ENCODE assay signal across 36 cellular contexts in the genomic region with DNA sequence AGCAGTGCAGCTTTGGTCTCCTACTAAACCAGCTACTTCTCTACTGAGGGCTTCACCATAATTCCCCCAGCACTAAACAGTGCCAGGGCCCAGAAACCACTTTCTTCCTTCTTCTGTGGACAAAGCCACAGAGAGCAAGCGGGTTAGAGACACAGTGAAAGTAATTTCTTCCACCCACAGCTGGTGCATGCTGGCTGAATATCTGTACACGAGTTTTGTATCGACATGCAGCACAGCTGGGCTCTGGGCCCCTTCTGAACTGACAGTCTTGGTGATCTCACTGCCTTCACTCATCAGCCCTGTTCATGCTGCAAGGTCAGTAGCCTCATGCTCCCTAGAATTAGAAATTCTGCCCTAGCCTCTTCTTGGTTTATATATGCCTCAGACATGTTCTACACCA.
"Had no signal": no experiment of that assay in that cellular context is flagged by ENCODE, and none has a peak within 500 bp of the region (broad histone marks: within the 10 kb centered on the region; RNA-seq: fewer than 3 reads in every experiment).

No MANE protein-coding gene starts in this region.

- ATAC-seq: activated CD8-positive, alpha-beta memory T cell treated with anti-CD3 and anti-CD28 coated beads, Interleukin-2, amount 10 ng/mL, durations not matched to agents 7 days and 5 days; activated T-cell treated with anti-CD3 and anti-CD28 coated beads, Interleukin-2, amount 50 U/mL, for 72 hours; activated T-helper 17 cell treated with anti-CD3 and anti-CD28 coated beads, Interleukin-2, amount 50 U/mL, for 72 hours; PC-3; Right ventricle myocardium inferior had no signal

- DNase-seq: activated CD4-positive, alpha-beta memory T cell treated with anti-CD3 and anti-CD28 coated beads, Interleukin-2, amount 10 ng/mL, durations not matched to agents 7 days and 5 days; activated CD4-positive, alpha-beta T cell treated with anti-CD3 and anti-CD28 coated beads for 1 hour; activated CD4-positive, alpha-beta T cell treated with anti-CD3 and anti-CD28 coated beads for 48 hours; activated CD4-positive, CD25-positive, alpha-beta regulatory T cell; activated CD8-positive, alpha-beta memory T cell treated with anti-CD3 and anti-CD28 coated beads for 24 hours; activated CD8-positive, alpha-beta memory T cell treated with anti-CD3 and anti-CD28 coated beads, Interleukin-2, amount 10 ng/mL, durations not matched to agents 7 days and 5 days; activated effector memory CD4-positive, alpha-beta T cell treated with anti-CD3 and anti-CD28 coated beads, Interleukin-2, amount 50 U/mL, for 16 hours; activated naive CD4-positive, alpha-beta T cell; activated naive CD4-positive, alpha-beta T cell treated with anti-CD3 and anti-CD28 coated beads, Interleukin-2, amount 50 U/mL, for 16 hours; activated naive CD8-positive, alpha-beta T cell treated with anti-CD3 and anti-CD28 coated beads for 36 hours; activated T-cell treated with anti-CD3 and anti-CD28 coated beads, Interleukin-2, amount 50 U/mL, for 1 hour; activated T-cell treated with anti-CD3 and anti-CD28 coated beads, Interleukin-2, amount 50 U/mL, for 72 hours; amniotic stem cell; aorta; brain microvascular endothelial cell; central memory CD4-positive, alpha-beta T cell; Karpas-422; MG63; NCI-H1092 treated with DMSO at 0.1 percent for 48 hours; NCI-H1417; NCI-H146; NCI-H187; NCI-H2081; NCI-H2171 treated with DMSO at 0.1 percent for 48 hours; NCI-H2227 treated with DMSO at 0.1 percent for 48 hours; NCI-H446 treated with DMSO at 0.1 percent for 48 hours; NCI-H524; NCI-H69; NCI-H82; PC-3; Peyer's patch; SIG-M5; T1000; WERI-Rb-1 had no signal
